Comparison of ENCODE assay signal across 22 cellular contexts in genomic region chr5:106637275-106637674, GRCh38.
A peak's percentile ranks its signal among the peaks of the same experiment; 100 is the strongest.
DNase-seq lines count a peak whose midpoint lies in the region; ATAC-seq, FAIRE-seq and TF ChIP-seq lines count a peak whose summit lies in the region.
"Had no signal": no experiment of that assay in that cellular context is flagged by ENCODE, and none has a peak within 500 bp of the region (broad histone marks: within the 10 kb centered on the region; RNA-seq: fewer than 3 reads in every experiment).

No MANE protein-coding gene starts in this region.

- no peaks in the 10 kb centered on the region for H3K9me1 ChIP-seq in endothelial cell of umbilical vein (replicated peaks; ENCODE audit: control insufficient read depth, extremely low read depth, insufficient read depth, low read length)

- POLR2A ChIA-PET in endothelial cell of umbilical vein (lab: Charles Lee), result no interaction called here

- BruUV-seq in endothelial cell of umbilical vein (replicated peaks; lab: Mats Ljungman, UMichigan), result no TSS peak

- ATAC-seq in HG02588 (IDR thresholded peaks at IDR 0.05; ENCODE audit: unreplicated experiment) (no peak), HG03521 (IDR thresholded peaks at IDR 0.05; ENCODE audit: unreplicated experiment) (no peak), GM19351 (IDR thresholded peaks at IDR 0.05; ENCODE audit: unreplicated experiment) (no peak)
- ATAC-seq: HCT116 had no signal

- H3K36me3 ChIP-seq in endothelial cell of umbilical vein (ENCODE audit: control insufficient read depth in 2 of 2, extremely low read depth in 1 of 2, insufficient read depth in 2 of 2, low read length in 2 of 2), result no peaks in the 10 kb centered on the region

- no peak for FAIRE-seq in endothelial cell of umbilical vein (lab: Jason Lieb, UNC)
- FAIRE-seq: A204.1, D721Med, G401.6, GM12891 had no signal

- no peak overlapping the region for H3K4me3 ChIP-seq in endothelial cell of umbilical vein (replicated peaks in 1 of 3; ENCODE audit: insufficient read depth in 1 of 3, low read depth in 1 of 3, low read length in 3 of 3)

- DNase-seq in M059J (ENCODE audit: low read depth) (peak; percentile 36), amniotic epithelial cell (ENCODE audit: low read depth) (peak; percentile 6), endothelial cell of umbilical vein (ENCODE audit: low read depth, low spot score) (peak; percentile 15), iris pigment epithelial cell (ENCODE audit: low read depth) (peak; percentile 7), AG08395 (ENCODE audit: low spot score) (no peak)
- DNase-seq: ACHN; AML-193; Caco-2; CD4-positive, alpha-beta T cell; GOT3; H7; HFFc6 had no signal

- intact Hi-C loops in endothelial cell of umbilical vein (cut with micrococcal nuclease), result no loop called here

- H3K4me2 ChIP-seq in endothelial cell of umbilical vein (ENCODE audit: insufficient read depth, low read length), result no peak overlapping the region

- dilution Hi-C loops in endothelial cell of umbilical vein (cut with MboI; ENCODE audit: extremely low pct_ligation_motif_present, low sequenced_read_pairs), result no loop called here

- no peak for TF ChIP-seq POLR2A in endothelial cell of umbilical vein (IDR thresholded peaks at IDR 0.05; ENCODE audit: low read depth, low read length)

- no peak for TF ChIP-seq CTCF in endothelial cell of umbilical vein (IDR thresholded peaks at IDR 0.05; ENCODE audit: extremely low read depth in 1 of 2, insufficient read depth in 1 of 2, low read depth in 1 of 2, low read length in 2 of 2)

- no peaks in the 10 kb centered on the region for H3K9me3 ChIP-seq in endothelial cell of umbilical vein (replicated peaks; ENCODE audit: control insufficient read depth, insufficient read depth, low read length)
- H3K9me3 ChIP-seq: Caco-2 had no signal

- CTCF ChIA-PET in endothelial cell of umbilical vein (lab: Charles Lee), result no interaction called here

- H3K9ac ChIP-seq in endothelial cell of umbilical vein (replicated peaks; ENCODE audit: extremely low read depth, insufficient read depth, low read length), result no peak overlapping the region

- H3K27me3 ChIP-seq in endothelial cell of umbilical vein (ENCODE audit: control insufficient read depth in 2 of 2, insufficient read depth in 2 of 2, low read length in 2 of 2), result no peaks in the 10 kb centered on the region

- H2AFZ ChIP-seq in endothelial cell of umbilical vein (ENCODE audit: low read depth, low read length), result no peak overlapping the region

- peaks cover 6% of the 10 kb centered on the region for H3K4me1 ChIP-seq in endothelial cell of umbilical vein (ENCODE audit: control insufficient read depth, extremely low read depth, insufficient read depth, low read length)
- H3K4me1 ChIP-seq: Caco-2 had no signal

- H3K79me2 ChIP-seq in endothelial cell of umbilical vein (ENCODE audit: control insufficient read depth, insufficient read depth, low read length), result no peaks in the 10 kb centered on the region

- H3K27ac ChIP-seq in endothelial cell of umbilical vein (ENCODE audit: insufficient read depth, low read depth, low read length), result no peak overlapping the region
- H3K27ac ChIP-seq: C4-2B, HL-60 had no signal

- H4K20me1 ChIP-seq in endothelial cell of umbilical vein (replicated peaks; ENCODE audit: control insufficient read depth, extremely low read depth, insufficient read depth, low read length), result no peaks in the 10 kb centered on the region

TF ChIP-seq in endothelial cell of umbilical vein, 7 proteins besides CTCF, POLR2A, EP300 and RAD21:
- peak; percentile 58 for TF ChIP-seq FOS (IDR thresholded peaks at IDR 0.05; ENCODE audit: borderline replicate concordance, insufficient read depth, low read length)
- TF ChIP-seq JUN (IDR thresholded peaks at IDR 0.05; ENCODE audit: borderline replicate concordance, insufficient read depth, insufficient read length, low read depth), result no peak
